3 cellular contexts compared by ENCODE assay signal in the genomic region with DNA sequence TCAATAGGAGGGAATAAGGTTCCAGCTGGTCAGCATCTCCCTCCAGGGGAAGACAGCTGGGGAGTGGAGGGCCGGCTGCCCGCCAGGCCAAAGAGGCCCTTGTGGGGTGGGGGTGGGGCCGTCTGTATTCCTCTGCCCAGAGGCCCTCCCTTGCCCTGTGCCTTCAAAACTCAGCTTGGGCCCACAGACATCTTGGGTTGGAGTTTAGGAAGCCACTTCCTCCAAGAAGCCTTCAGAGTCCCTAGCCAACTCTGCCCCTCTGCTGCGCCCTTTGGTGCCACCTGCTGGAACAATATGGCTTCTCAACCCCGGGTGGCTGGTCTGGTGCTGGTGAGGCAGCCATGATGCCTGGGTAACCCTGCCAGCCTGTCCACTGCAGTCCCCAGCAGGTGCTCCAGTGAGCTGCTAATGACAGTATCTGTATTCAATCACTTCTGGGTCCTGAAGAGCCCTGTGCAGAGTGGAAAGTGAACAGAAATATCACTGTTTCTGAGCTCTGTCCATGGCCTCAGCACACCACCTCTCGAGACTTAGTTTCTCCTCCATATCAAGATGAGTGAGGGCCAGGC.
TF ChIP-seq lines count a peak whose summit lies in the region.

No MANE protein-coding gene starts in this region.

TF ChIP-seq in GM23338, 12 proteins besides CTCF, POLR2A, EP300 and RAD21 (continued from another document and continues in another):
- TF ChIP-seq, protein P1, sequence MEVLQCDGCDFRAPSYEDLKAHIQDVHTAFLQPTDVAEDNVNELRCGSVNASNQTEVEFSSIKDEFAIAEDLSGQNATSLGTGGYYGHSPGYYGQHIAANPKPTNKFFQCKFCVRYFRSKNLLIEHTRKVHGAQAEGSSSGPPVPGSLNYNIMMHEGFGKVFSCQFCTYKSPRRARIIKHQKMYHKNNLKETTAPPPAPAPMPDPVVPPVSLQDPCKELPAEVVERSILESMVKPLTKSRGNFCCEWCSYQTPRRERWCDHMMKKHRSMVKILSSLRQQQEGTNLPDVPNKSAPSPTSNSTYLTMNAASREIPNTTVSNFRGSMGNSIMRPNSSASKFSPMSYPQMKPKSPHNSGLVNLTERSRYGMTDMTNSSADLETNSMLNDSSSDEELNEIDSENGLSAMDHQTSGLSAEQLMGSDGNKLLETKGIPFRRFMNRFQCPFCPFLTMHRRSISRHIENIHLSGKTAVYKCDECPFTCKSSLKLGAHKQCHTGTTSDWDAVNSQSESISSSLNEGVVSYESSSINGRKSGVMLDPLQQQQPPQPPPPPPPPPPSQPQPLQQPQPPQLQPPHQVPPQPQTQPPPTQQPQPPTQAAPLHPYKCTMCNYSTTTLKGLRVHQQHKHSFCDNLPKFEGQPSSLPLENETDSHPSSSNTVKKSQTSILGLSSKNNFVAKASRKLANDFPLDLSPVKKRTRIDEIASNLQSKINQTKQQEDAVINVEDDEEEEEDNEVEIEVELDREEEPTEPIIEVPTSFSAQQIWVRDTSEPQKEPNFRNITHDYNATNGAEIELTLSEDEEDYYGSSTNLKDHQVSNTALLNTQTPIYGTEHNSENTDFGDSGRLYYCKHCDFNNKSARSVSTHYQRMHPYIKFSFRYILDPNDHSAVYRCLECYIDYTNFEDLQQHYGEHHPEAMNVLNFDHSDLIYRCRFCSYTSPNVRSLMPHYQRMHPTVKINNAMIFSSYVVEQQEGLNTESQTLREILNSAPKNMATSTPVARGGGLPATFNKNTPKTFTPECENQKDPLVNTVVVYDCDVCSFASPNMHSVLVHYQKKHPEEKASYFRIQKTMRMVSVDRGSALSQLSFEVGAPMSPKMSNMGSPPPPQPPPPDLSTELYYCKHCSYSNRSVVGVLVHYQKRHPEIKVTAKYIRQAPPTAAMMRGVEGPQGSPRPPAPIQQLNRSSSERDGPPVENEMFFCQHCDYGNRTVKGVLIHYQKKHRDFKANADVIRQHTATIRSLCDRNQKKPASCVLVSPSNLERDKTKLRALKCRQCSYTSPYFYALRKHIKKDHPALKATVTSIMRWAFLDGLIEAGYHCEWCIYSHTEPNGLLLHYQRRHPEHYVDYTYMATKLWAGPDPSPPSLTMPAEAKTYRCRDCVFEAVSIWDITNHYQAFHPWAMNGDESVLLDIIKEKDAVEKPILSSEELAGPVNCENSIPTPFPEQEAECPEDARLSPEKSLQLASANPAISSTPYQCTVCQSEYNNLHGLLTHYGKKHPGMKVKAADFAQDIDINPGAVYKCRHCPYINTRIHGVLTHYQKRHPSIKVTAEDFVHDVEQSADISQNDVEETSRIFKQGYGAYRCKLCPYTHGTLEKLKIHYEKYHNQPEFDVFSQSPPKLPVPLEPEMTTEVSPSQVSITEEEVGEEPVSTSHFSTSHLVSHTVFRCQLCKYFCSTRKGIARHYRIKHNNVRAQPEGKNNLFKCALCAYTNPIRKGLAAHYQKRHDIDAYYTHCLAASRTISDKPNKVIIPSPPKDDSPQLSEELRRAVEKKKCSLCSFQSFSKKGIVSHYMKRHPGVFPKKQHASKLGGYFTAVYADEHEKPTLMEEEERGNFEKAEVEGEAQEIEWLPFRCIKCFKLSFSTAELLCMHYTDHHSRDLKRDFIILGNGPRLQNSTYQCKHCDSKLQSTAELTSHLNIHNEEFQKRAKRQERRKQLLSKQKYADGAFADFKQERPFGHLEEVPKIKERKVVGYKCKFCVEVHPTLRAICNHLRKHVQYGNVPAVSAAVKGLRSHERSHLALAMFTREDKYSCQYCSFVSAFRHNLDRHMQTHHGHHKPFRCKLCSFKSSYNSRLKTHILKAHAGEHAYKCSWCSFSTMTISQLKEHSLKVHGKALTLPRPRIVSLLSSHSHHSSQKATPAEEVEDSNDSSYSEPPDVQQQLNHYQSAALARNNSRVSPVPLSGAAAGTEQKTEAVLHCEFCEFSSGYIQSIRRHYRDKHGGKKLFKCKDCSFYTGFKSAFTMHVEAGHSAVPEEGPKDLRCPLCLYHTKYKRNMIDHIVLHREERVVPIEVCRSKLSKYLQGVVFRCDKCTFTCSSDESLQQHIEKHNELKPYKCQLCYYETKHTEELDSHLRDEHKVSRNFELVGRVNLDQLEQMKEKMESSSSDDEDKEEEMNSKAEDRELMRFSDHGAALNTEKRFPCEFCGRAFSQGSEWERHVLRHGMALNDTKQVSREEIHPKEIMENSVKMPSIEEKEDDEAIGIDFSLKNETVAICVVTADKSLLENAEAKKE (CRISPR knock-in tag; IDR thresholded peaks at IDR 0.05) = no peak
- TF ChIP-seq JUNB (IDR thresholded peaks at IDR 0.05; ENCODE audit: unreplicated experiment) (no peak), EZH2 (IDR thresholded peaks at IDR 0.05; ENCODE audit: low read depth, unreplicated experiment) (no peak), EZH2phosphoT487 (IDR thresholded peaks at IDR 0.05; ENCODE audit: unreplicated experiment) (no peak), STAT1 (IDR thresholded peaks at IDR 0.05; ENCODE audit: unreplicated experiment) (no peak)

TF ChIP-seq in SK-N-SH treated with all-trans-retinoic acid at 6 μM for 48 hours, 23 proteins besides CTCF, POLR2A, EP300 and RAD21 (continued from another document):
- TF ChIP-seq PATZ1 (CRISPR knock-in tag; IDR thresholded peaks at IDR 0.05; ENCODE audit: borderline replicate concordance) = no peak
- TF ChIP-seq CSRNP3 (CRISPR knock-in tag; IDR thresholded peaks at IDR 0.05) = no peak
- no peak for TF ChIP-seq ZC3H10 (CRISPR knock-in tag; IDR thresholded peaks at IDR 0.05)
- TF ChIP-seq SNAI2 (CRISPR knock-in tag; IDR thresholded peaks at IDR 0.05) = no peak
- TF ChIP-seq GLIS3 (CRISPR knock-in tag; IDR thresholded peaks at IDR 0.05) = no peak
- no peak for TF ChIP-seq ZNF70 (CRISPR knock-in tag; IDR thresholded peaks at IDR 0.05)
- TF ChIP-seq ZNF565 (CRISPR knock-in tag; conservative IDR thresholded peaks at IDR 0.05; ENCODE audit: low read depth) = no peak
- no peak for TF ChIP-seq ZFP30 (CRISPR knock-in tag; IDR thresholded peaks at IDR 0.05)
- TF ChIP-seq CREB5 (CRISPR knock-in tag; IDR thresholded peaks at IDR 0.05; ENCODE audit: low read depth) = no peak
- no peak for TF ChIP-seq RARB (CRISPR knock-in tag; IDR thresholded peaks at IDR 0.05)
- TF ChIP-seq CSDC2 (CRISPR knock-in tag; IDR thresholded peaks at IDR 0.05) = no peak
- no peak for TF ChIP-seq ZNF8 (CRISPR knock-in tag; IDR thresholded peaks at IDR 0.05)
TF ChIP-seq in SK-N-SH treated with all-trans-retinoic acid at 6 μM for 48 hours: peak in this region for 0.

TF ChIP-seq in liver, 16 proteins besides CTCF, POLR2A, EP300 and RAD21 (continued from another document):
- no peak for TF ChIP-seq FOXA1 (IDR thresholded peaks at IDR 0.05)
- TF ChIP-seq HNF4A (conservative IDR thresholded peaks at IDR 0.05) = no peak
- peak in 1 of 2 donors; percentile 6 for TF ChIP-seq RXRA (IDR thresholded peaks at IDR 0.05)
- no peak for TF ChIP-seq REST (IDR thresholded peaks at IDR 0.05)
- TF ChIP-seq FOXA2 (IDR thresholded peaks at IDR 0.05) = no peak
- TF ChIP-seq YY1 (IDR thresholded peaks at IDR 0.05) = peak; percentile 26
- no peak for TF ChIP-seq HNF4G (IDR thresholded peaks at IDR 0.05)
- no peak for TF ChIP-seq SP1 (IDR thresholded peaks at IDR 0.05)
- TF ChIP-seq EGR1 (IDR thresholded peaks at IDR 0.05; ENCODE audit: low read depth in 2 of 2) = no peak
TF ChIP-seq in liver: peak in this region for 3.
